ENCODE assay signal across 16 cellular contexts in genomic region chr10:75611972-75612331, GRCh38.
DNase-seq lines count a peak whose midpoint lies in the region; ATAC-seq, FAIRE-seq and TF ChIP-seq lines count a peak whose summit lies in the region.
"Had no signal": no experiment of that assay in that cellular context is flagged by ENCODE, and none has a peak within 500 bp of the region (broad histone marks: within the 10 kb centered on the region; RNA-seq: fewer than 3 reads in every experiment).

No MANE protein-coding gene starts in this region.

- BruUV-seq in HepG2 (replicated peaks; lab: Mats Ljungman, UMichigan): no TSS peak

- H3K36me3 ChIP-seq in HepG2 (replicated peaks in 1 of 2; ENCODE audit: control insufficient read depth in 1 of 2, insufficient read depth in 2 of 2, low read length in 2 of 2) (no peaks in the 10 kb centered on the region), right lobe of liver (no peaks in the 10 kb centered on the region), Loucy (ENCODE audit: insufficient read depth, low read length) (no peaks in the 10 kb centered on the region), lower lobe of right lung (no peaks in the 10 kb centered on the region)

- H3K9me2 ChIP-seq in Loucy (replicated peaks; ENCODE audit: low read depth, low read length): no peaks in the 10 kb centered on the region

- H4K20me1 ChIP-seq in HepG2 (ENCODE audit: insufficient read depth, low read length) (no peaks in the 10 kb centered on the region), Loucy (ENCODE audit: insufficient read depth, low read length, poor library complexity, severe bottlenecking) (no peaks in the 10 kb centered on the region)

- no peaks in the 10 kb centered on the region for H3K9me3 ChIP-seq in HepG2 (ENCODE audit: low read length)
- no peaks in the 10 kb centered on the region for H3K9me3 ChIP-seq in right lobe of liver
- H3K9me3 ChIP-seq in Loucy (ENCODE audit: insufficient read depth, low read depth, low read length): no peaks in the 10 kb centered on the region
- no peaks in the 10 kb centered on the region for H3K9me3 ChIP-seq in lower lobe of right lung

- H2AFZ ChIP-seq in HepG2 (ENCODE audit: low read length): no peak overlapping the region
- H2AFZ ChIP-seq in Loucy (ENCODE audit: low read length): peak overlapping the region; percentile 82; the same call in 1 of the 2 replicates

- H3K4me2 ChIP-seq in HepG2 (ENCODE audit: low read depth, low read length) (peak overlapping the region; percentile 43; the same call in 1 of the 2 replicates), Loucy (ENCODE audit: low read depth, low read length, poor library complexity, severe bottlenecking) (peak overlapping the region; percentile 37)

- H3K79me2 ChIP-seq in HepG2 (ENCODE audit: insufficient read depth, low read length) (no peaks in the 10 kb centered on the region), Loucy (ENCODE audit: insufficient read depth, low read length) (no peaks in the 10 kb centered on the region)

- no peak for ATAC-seq in HepG2
- ATAC-seq in right lobe of liver: no peak
- no peak for ATAC-seq in lower lobe of right lung
- no peak for ATAC-seq in GM21526 (IDR thresholded peaks at IDR 0.05; ENCODE audit: low FRiP score, unreplicated experiment)
- ATAC-seq: activated CD8-positive, alpha-beta T cell treated with anti-CD3 and anti-CD28 coated beads for 36 hours; activated T-helper 17 cell treated with anti-CD3 and anti-CD28 coated beads, Interleukin-2, amount 50 U/mL, for 72 hours had no signal

- POLR2A ChIA-PET in HepG2 (lab: Yijun Ruan, JAX): no interaction called here

- FAIRE-seq in HepG2 (lab: Jason Lieb, UNC): no peak
- FAIRE-seq: endometrium, H1 had no signal

- intact Hi-C loops in HepG2 (cut with micrococcal nuclease; ENCODE audit: unreplicated experiment): no loop called here
- intact Hi-C loops in right lobe of liver (cut with DNase I): no loop called here
- intact Hi-C loops in lower lobe of right lung (cut with DNase I): no loop called here

- in situ Hi-C loops in HepG2 (cut with HindIII; ENCODE audit: extremely low pct_ligation_motif_present, low pct_unique_long_range_greater_than_20kb): no loop called here

- H3K27me3 ChIP-seq in HepG2 (ENCODE audit: control insufficient read depth in 1 of 2, insufficient read depth in 2 of 2, low read length in 2 of 2): no peaks in the 10 kb centered on the region
- no peaks in the 10 kb centered on the region for H3K27me3 ChIP-seq in right lobe of liver
- no peaks in the 10 kb centered on the region for H3K27me3 ChIP-seq in Loucy (ENCODE audit: insufficient read depth, low read length, poor library complexity, severe bottlenecking)
- no peaks in the 10 kb centered on the region for H3K27me3 ChIP-seq in lower lobe of right lung (ENCODE audit: low read depth)

- H3K4me3 ChIP-seq in HepG2 (replicated peaks in 1 of 3; ENCODE audit: insufficient read depth in 1 of 3, low read depth in 2 of 3, low read length in 3 of 3) (no peak overlapping the region), right lobe of liver (no peak overlapping the region), Loucy (ENCODE audit: low read length, poor library complexity, severe bottlenecking) (no peak overlapping the region), lower lobe of right lung (no peak overlapping the region)

- TF ChIP-seq EP300 in HepG2 (IDR thresholded peaks at IDR 0.05; ENCODE audit: low read depth in 2 of 2, low read length in 2 of 2) (no peak), HepG2 (CRISPR knock-in tag; IDR thresholded peaks at IDR 0.05; ENCODE audit: borderline replicate concordance) (no peak)

- CTCF ChIA-PET in HepG2 (lab: Yijun Ruan, JAX; ENCODE audit: low intra/inter-chr PET ratio, low total read pairs): no interaction called here

- no peaks in the 10 kb centered on the region for H3F3A ChIP-seq in Loucy (ENCODE audit: low read depth)

- H3K9ac ChIP-seq in HepG2 (ENCODE audit: insufficient read depth, low read depth, low read length) (no peak overlapping the region), Loucy (ENCODE audit: low read depth, low read length, poor library complexity, severe bottlenecking) (no peak overlapping the region)

- TF ChIP-seq RAD21 in HepG2 (CRISPR knock-in tag; IDR thresholded peaks at IDR 0.05): no peak

- WGBS in HepG2 (ENCODE audit: low lambda C conversion rate): 92% methylated on average over 3 of the region's 3 CpGs
- 72% methylated on average over 3 of the region's 3 CpGs for WGBS in right lobe of liver (ENCODE audit: insufficient coverage, low coverage, low lambda C conversion rate, missing lambda C conversion rate)

- TF ChIP-seq POLR2A in HepG2 (IDR thresholded peaks at IDR 0.05; ENCODE audit: insufficient read depth in 1 of 2, low read depth in 2 of 2, low read length in 2 of 2) (no peak), right lobe of liver (IDR thresholded peaks at IDR 0.05) (no peak)

- H3K27ac ChIP-seq in HepG2 (ENCODE audit: extremely low read length, insufficient read depth, low read length): peak overlapping the region; percentile 51
- H3K27ac ChIP-seq in right lobe of liver: peak overlapping the region in 1 of 3 donors; percentile 11
- peak overlapping the region; percentile 44 for H3K27ac ChIP-seq in lower lobe of right lung

- no peak for TF ChIP-seq CTCF in HepG2 (CRISPR knock-in tag; IDR thresholded peaks at IDR 0.05)
- TF ChIP-seq CTCF in right lobe of liver (IDR thresholded peaks at IDR 0.05): no peak
- no peak for TF ChIP-seq CTCF in Loucy (conservative IDR thresholded peaks at IDR 0.05; ENCODE audit: low read length)
- TF ChIP-seq CTCF in lower lobe of right lung (IDR thresholded peaks at IDR 0.05): no peak

- DNase-seq in HepG2 (ENCODE audit: low spot score) (no peak), right lobe of liver (no peak), lower lobe of right lung (no peak), T-helper 9 cell (no peak), CD1c-positive myeloid dendritic cell (ENCODE audit: extremely low spot score) (no peak), NCI-H526 (lab: John Stamatoyannopoulos, UW) (no peak)
- DNase-seq: 8988T; activated CD8-positive, alpha-beta T cell treated with anti-CD3 and anti-CD28 coated beads for 36 hours; CD4-positive, alpha-beta T cell; NCI-H1694 treated with DMSO at 0.1 percent for 48 hours; NCI-H69 had no signal

- peaks cover 39% of the 10 kb centered on the region for H3K4me1 ChIP-seq in HepG2 (ENCODE audit: insufficient read depth, low read length)
- H3K4me1 ChIP-seq in right lobe of liver: peaks cover 0 to 17% (median 2%) of the 10 kb centered on the region in 4 donors
- H3K4me1 ChIP-seq in Loucy (ENCODE audit: insufficient read depth, low read length, poor library complexity, severe bottlenecking): peaks cover 20% of the 10 kb centered on the region
- H3K4me1 ChIP-seq in lower lobe of right lung: peaks cover 33% of the 10 kb centered on the region

TF ChIP-seq in HepG2, 621 proteins besides CTCF, POLR2A, EP300 and RAD21:
- TF ChIP-seq POGZ (CRISPR knock-in tag; IDR thresholded peaks at IDR 0.05): no peak
- no peak for TF ChIP-seq ZNF20 (CRISPR knock-in tag; IDR thresholded peaks at IDR 0.05)
- TF ChIP-seq ZNF549 (CRISPR knock-in tag; IDR thresholded peaks at IDR 0.05): no peak
- no peak for TF ChIP-seq NFE2L1 (CRISPR knock-in tag; IDR thresholded peaks at IDR 0.05; ENCODE audit: borderline replicate concordance)
- no peak for TF ChIP-seq ZNF530 (CRISPR knock-in tag; IDR thresholded peaks at IDR 0.05; ENCODE audit: low read depth)
- TF ChIP-seq RARA (CRISPR knock-in tag; IDR thresholded peaks at IDR 0.05): no peak
- TF ChIP-seq SNAPC2 (CRISPR knock-in tag; IDR thresholded peaks at IDR 0.05): no peak
- TF ChIP-seq ARNT2 (CRISPR knock-in tag; IDR thresholded peaks at IDR 0.05; ENCODE audit: low read depth): no peak
- TF ChIP-seq NR2C2 (CRISPR knock-in tag; IDR thresholded peaks at IDR 0.05; ENCODE audit: borderline replicate concordance): no peak
- TF ChIP-seq ZNF260 (CRISPR knock-in tag; IDR thresholded peaks at IDR 0.05; ENCODE audit: borderline replicate concordance, low read depth): no peak
- no peak for TF ChIP-seq IRX3 (CRISPR knock-in tag; IDR thresholded peaks at IDR 0.05; ENCODE audit: borderline replicate concordance, low read depth)
- TF ChIP-seq KDM1A (CRISPR knock-in tag; IDR thresholded peaks at IDR 0.05): no peak
- TF ChIP-seq SOX5 (CRISPR knock-in tag; IDR thresholded peaks at IDR 0.05; ENCODE audit: borderline replicate concordance): no peak
- no peak for TF ChIP-seq HOXA9 (CRISPR knock-in tag; IDR thresholded peaks at IDR 0.05; ENCODE audit: borderline replicate concordance)
- no peak for TF ChIP-seq IRF9 (CRISPR knock-in tag; IDR thresholded peaks at IDR 0.05; ENCODE audit: borderline replicate concordance)
- no peak for TF ChIP-seq ATF7-NPFF (CRISPR knock-in tag; IDR thresholded peaks at IDR 0.05; ENCODE audit: low read depth)
- no peak for TF ChIP-seq RFXANK (CRISPR knock-in tag; IDR thresholded peaks at IDR 0.05)
- TF ChIP-seq JUNB (CRISPR knock-in tag; IDR thresholded peaks at IDR 0.05; ENCODE audit: borderline replicate concordance): no peak
